1 cellular context compared by ENCODE assay signal in the genomic region with DNA sequence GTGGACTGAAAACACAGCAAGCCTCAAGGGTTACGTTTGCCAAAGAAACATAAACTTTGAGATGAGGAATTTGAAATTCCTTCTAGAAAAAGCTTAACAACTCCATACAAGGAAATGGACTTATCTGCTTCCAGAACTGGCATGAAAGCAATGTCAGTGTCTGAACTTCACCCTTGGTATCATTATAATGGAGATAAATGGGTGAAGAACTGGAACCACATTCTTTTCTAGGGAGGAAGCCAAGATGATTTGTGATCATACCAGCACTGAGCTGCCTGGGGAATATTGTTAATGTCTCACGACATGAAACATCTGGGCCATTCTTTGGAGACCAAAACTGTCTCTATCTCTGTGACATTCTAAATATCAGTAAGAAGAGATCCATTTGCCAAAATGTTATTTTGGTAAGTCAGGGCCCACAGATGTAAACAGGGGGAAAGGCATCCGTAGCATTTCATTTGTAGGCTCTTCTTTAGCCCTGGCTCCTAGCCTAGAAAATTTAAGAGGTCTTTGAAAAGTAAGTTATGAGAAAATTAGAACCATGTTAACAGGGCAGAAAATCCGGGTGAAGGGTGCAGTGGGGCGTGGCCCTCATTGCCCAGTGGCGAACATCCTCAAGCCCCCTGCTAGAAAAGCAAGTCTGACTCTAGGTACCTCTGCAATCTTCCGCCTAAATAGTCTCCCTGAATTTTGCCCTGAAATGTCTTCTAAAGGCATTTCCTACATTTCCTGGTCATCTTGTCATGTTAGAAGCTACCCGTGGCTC.
TF ChIP-seq lines count a peak whose summit lies in the region.

No MANE protein-coding gene starts in this region.

TF ChIP-seq in liver, 16 proteins besides CTCF, POLR2A, EP300 and RAD21 (continued from another document):
- TF ChIP-seq, protein P1, sequence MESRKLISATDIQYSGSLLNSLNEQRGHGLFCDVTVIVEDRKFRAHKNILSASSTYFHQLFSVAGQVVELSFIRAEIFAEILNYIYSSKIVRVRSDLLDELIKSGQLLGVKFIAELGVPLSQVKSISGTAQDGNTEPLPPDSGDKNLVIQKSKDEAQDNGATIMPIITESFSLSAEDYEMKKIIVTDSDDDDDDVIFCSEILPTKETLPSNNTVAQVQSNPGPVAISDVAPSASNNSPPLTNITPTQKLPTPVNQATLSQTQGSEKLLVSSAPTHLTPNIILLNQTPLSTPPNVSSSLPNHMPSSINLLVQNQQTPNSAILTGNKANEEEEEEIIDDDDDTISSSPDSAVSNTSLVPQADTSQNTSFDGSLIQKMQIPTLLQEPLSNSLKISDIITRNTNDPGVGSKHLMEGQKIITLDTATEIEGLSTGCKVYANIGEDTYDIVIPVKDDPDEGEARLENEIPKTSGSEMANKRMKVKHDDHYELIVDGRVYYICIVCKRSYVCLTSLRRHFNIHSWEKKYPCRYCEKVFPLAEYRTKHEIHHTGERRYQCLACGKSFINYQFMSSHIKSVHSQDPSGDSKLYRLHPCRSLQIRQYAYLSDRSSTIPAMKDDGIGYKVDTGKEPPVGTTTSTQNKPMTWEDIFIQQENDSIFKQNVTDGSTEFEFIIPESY (IDR thresholded peaks at IDR 0.05), result no peak
